ENCODE assay signal across 8 cellular contexts in the genomic region with DNA sequence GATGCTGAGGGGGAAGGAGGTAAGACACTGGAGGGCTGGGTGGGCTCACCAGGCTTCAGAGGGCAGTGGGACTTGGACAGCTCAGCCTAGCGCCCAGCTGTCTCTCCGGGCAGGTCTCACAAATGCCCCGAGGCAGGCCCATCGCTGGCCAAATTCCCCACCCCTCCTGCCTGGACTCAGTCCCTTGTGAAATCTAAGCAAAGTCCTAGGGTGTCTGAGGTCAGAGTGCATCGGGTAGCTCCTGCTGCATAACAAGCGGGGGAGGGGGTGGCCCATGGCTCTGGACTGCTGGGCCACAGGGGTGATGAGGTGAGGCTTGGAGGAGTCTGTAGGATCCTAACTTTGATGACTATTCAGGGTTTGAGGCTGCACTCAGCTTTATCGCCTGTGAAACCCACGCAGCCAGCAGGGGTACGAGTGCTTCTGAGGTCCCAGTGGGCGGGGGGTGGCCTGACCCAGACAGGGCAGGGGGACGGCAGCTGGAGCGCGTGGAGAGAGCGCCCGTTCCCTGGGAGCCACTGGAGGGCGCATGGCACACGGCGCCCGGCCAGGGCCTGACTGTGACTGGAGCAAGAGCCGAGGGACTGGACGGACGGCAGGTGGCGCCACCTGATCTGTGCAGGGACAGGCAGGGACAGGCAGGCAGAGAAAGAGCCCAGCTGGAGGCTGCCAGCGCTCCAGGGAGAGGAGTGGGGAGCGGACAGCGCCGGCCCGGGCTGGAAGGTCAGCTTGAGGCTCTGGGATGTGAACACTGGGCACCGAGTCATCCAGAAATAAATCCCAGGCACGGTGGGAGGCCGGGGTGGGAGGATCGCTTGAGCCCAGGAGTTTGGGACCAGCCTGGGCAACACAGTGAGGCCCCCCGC. TPM values are rescaled to one million over a fixed set of nuclear protein-coding genes. Genes with fewer than 3 reads are reported as not detected.
DNase-seq lines count a peak whose midpoint lies in the region; ATAC-seq lines count a peak whose summit lies in the region.

No MANE protein-coding gene starts in this region.

- no peak overlapping the region for H3K14ac ChIP-seq in mesenchymal stem cell (ENCODE audit: low read length in 2 of 2)

- DNase-seq in DMS 273 (lab: John Stamatoyannopoulos, UW; ENCODE audit: unreplicated experiment) (peak; percentile 99), HUDEP-2 (lab: John Stamatoyannopoulos, UW; ENCODE audit: unreplicated experiment in 76 of 76) (peak in 74 of 76 experiments; percentile 36 to 99 (median 90)), mesenchymal stem cell (peak; percentile 95)
- DNase-seq in NK-92 treated with Interleukin-12 subunit alpha and Interleukin-12 subunit beta, amount 100 ng/mL, for 24 hours (lab: John Stamatoyannopoulos, UW): peak; percentile 76
- DNase-seq in activated CD8-positive, alpha-beta T cell treated with anti-CD3 and anti-CD28 coated beads, Interleukin-2, amount 10 ng/mL, durations not matched to agents 7 days and 5 days: peak; percentile 96
- DNase-seq in effector CD8-positive, alpha-beta T cell (lab: John Stamatoyannopoulos, UW): peak; percentile 85
- DNase-seq in stimulated activated CD8-positive, alpha-beta memory T cell treated with anti-CD3 and anti-CD28 coated beads, Interleukin-15, amount 100 ng/mL, for 48 hours (ENCODE audit: low read depth in 2 of 2): peak; percentile 89 to 90

- 17% methylated on average over 31 of the region's 33 CpGs for WGBS in mesenchymal stem cell

- no peak overlapping the region for H2BK120ac ChIP-seq in mesenchymal stem cell (ENCODE audit: low read depth, low read length)

- H2BK12ac ChIP-seq in mesenchymal stem cell (ENCODE audit: low read length in 2 of 2): no peak overlapping the region

- H3K4me3 ChIP-seq in mesenchymal stem cell (ENCODE audit: insufficient read depth in 1 of 2, low read depth in 1 of 2, low read length in 2 of 2): no peak overlapping the region

- H3K4me2 ChIP-seq in mesenchymal stem cell (ENCODE audit: low read length, poor library complexity, severe bottlenecking): peak overlapping the region; percentile 35

- no peak overlapping the region for H3K4me3 Mint-ChIP-seq in activated CD8-positive, alpha-beta T cell treated with anti-CD3 and anti-CD28 coated beads, Interleukin-2, amount 10 ng/mL, durations not matched to agents 7 days and 5 days

- H3K9ac ChIP-seq in mesenchymal stem cell (ENCODE audit: low read length): peak overlapping the region; percentile 51

- no peak overlapping the region for H2BK15ac ChIP-seq in mesenchymal stem cell (ENCODE audit: low read depth, poor library complexity, severe bottlenecking)

- no peak overlapping the region for H3K23ac ChIP-seq in mesenchymal stem cell (ENCODE audit: low read length in 2 of 2)

- POLR2A ChIA-PET in activated CD8-positive, alpha-beta T cell treated with anti-CD3 and anti-CD28 coated beads, Interleukin-2, amount 10 ng/mL, durations not matched to agents 7 days and 5 days (lab: Charles Lee): interaction anchor here (0.7 to 1.7 kb wide), 3 partner anchors 18 to 72 kb away, joined by 3 to 9 read pairs (median 4); a partner anchor contains a TSS

- no peak overlapping the region for H4K8ac ChIP-seq in mesenchymal stem cell (ENCODE audit: low read length)

- H3K36me3 Mint-ChIP-seq in activated CD8-positive, alpha-beta T cell treated with anti-CD3 and anti-CD28 coated beads, Interleukin-2, amount 10 ng/mL, durations not matched to agents 7 days and 5 days (ENCODE audit: low read depth): no peaks in the 10 kb centered on the region

- H3K27me3 ChIP-seq in mesenchymal stem cell (ENCODE audit: control insufficient read depth in 1 of 2, insufficient read depth in 1 of 2, low read length in 2 of 2): peaks cover 0 to 26% of the 10 kb centered on the region in 2 experiments

- peaks cover 4% of the 10 kb centered on the region for H3K4me1 Mint-ChIP-seq in activated CD8-positive, alpha-beta T cell treated with anti-CD3 and anti-CD28 coated beads, Interleukin-2, amount 10 ng/mL, durations not matched to agents 7 days and 5 days (ENCODE audit: low read depth)

- H3K27ac Mint-ChIP-seq in activated CD8-positive, alpha-beta T cell treated with anti-CD3 and anti-CD28 coated beads, Interleukin-2, amount 10 ng/mL, durations not matched to agents 7 days and 5 days: peak overlapping the region; percentile 57

- no peak overlapping the region for H2BK5ac ChIP-seq in mesenchymal stem cell (ENCODE audit: low read depth, low read length, poor library complexity, severe bottlenecking)

- H3K27me3 Mint-ChIP-seq in activated CD8-positive, alpha-beta T cell treated with anti-CD3 and anti-CD28 coated beads, Interleukin-2, amount 10 ng/mL, durations not matched to agents 7 days and 5 days (ENCODE audit: low read depth): no peaks in the 10 kb centered on the region

- H3K4me1 ChIP-seq in mesenchymal stem cell (ENCODE audit: control insufficient read depth, insufficient read depth, low read depth, low read length): peaks cover 24% of the 10 kb centered on the region

- H3K9me3 ChIP-seq in mesenchymal stem cell (ENCODE audit: control insufficient read depth, low read length): no peaks in the 10 kb centered on the region

- peaks cover 5% of the 10 kb centered on the region for H3K79me1 ChIP-seq in mesenchymal stem cell (replicated peaks; ENCODE audit: low read length, poor library complexity, severe bottlenecking)

- no peaks in the 10 kb centered on the region for H3K9me3 Mint-ChIP-seq in activated CD8-positive, alpha-beta T cell treated with anti-CD3 and anti-CD28 coated beads, Interleukin-2, amount 10 ng/mL, durations not matched to agents 7 days and 5 days (ENCODE audit: insufficient read depth)

- no peak overlapping the region for H2AK5ac ChIP-seq in mesenchymal stem cell (ENCODE audit: low read length, severe bottlenecking)

- peaks cover 0 to 33% of the 10 kb centered on the region in 2 experiments for H3K36me3 ChIP-seq in mesenchymal stem cell (ENCODE audit: control insufficient read depth in 1 of 2, insufficient read depth in 2 of 2, low read depth in 1 of 2, low read length in 2 of 2)

- no peak overlapping the region for H3K27ac ChIP-seq in mesenchymal stem cell (ENCODE audit: low read length, poor library complexity, severe bottlenecking)

- no peak overlapping the region for H3K4ac ChIP-seq in mesenchymal stem cell (ENCODE audit: low read depth in 1 of 2, low read length in 2 of 2)

- no peak overlapping the region for H3K18ac ChIP-seq in mesenchymal stem cell (ENCODE audit: low read depth in 1 of 2, low read length in 2 of 2)

- CTCF ChIA-PET in activated CD8-positive, alpha-beta T cell treated with anti-CD3 and anti-CD28 coated beads, Interleukin-2, amount 10 ng/mL, durations not matched to agents 7 days and 5 days (lab: Charles Lee): interaction anchor here (0.7 to 8.1 kb wide), 54 partner anchors 8 to 200 kb away, joined by 3 to 176 read pairs (median 4); a partner anchor contains a TSS

- no peak overlapping the region for H2AFZ ChIP-seq in mesenchymal stem cell (ENCODE audit: low read depth, low read length)

- ATAC-seq in GM21447 (IDR thresholded peaks at IDR 0.05; ENCODE audit: unreplicated experiment): peak; percentile 78
- peak; percentile 99 for ATAC-seq in activated CD8-positive, alpha-beta T cell treated with anti-CD3 and anti-CD28 coated beads, Interleukin-2, amount 10 ng/mL, durations not matched to agents 7 days and 5 days

- peak overlapping the region; percentile 11 for H4K91ac ChIP-seq in mesenchymal stem cell (ENCODE audit: low read length)

RNA-seq across cellular contexts. Expression of a gene that starts 10.0 kb away (rescaled TPM):
- not detected for total RNA-seq in activated CD8-positive, alpha-beta T cell treated with anti-CD3 and anti-CD28 coated beads, Interleukin-2, amount 10 ng/mL, durations not matched to agents 7 days and 5 days
- polyA plus RNA-seq in mesenchymal stem cell (2013, experiment 1 of 2): not detected
- not detected for polyA plus RNA-seq in mesenchymal stem cell (2013, experiment 2 of 2)

RNA-seq across cellular contexts. Expression of a gene that starts 17.6 kb away (rescaled TPM):
- 10 to 100 TPM; 16.8 to 18.2 TPM for total RNA-seq in activated CD8-positive, alpha-beta T cell treated with anti-CD3 and anti-CD28 coated beads, Interleukin-2, amount 10 ng/mL, durations not matched to agents 7 days and 5 days
- 6.3 TPM for polyA plus RNA-seq in mesenchymal stem cell (2013, experiment 1 of 2)
- 5.9 TPM for polyA plus RNA-seq in mesenchymal stem cell (2013, experiment 2 of 2)

RNA-seq across cellular contexts. Expression of a gene that starts 38.5 kb away (rescaled TPM):
- 10 to 100 TPM; 24.2 to 28.6 TPM for total RNA-seq in activated CD8-positive, alpha-beta T cell treated with anti-CD3 and anti-CD28 coated beads, Interleukin-2, amount 10 ng/mL, durations not matched to agents 7 days and 5 days
- polyA plus RNA-seq in mesenchymal stem cell (2013, experiment 1 of 2): 0.97 TPM
- 0.84 TPM for polyA plus RNA-seq in mesenchymal stem cell (2013, experiment 2 of 2)

RNA-seq across cellular contexts. Expression of a gene that starts 51.4 kb away (rescaled TPM):
- 1 to 10 TPM; 2.7 to 3.1 TPM for total RNA-seq in activated CD8-positive, alpha-beta T cell treated with anti-CD3 and anti-CD28 coated beads, Interleukin-2, amount 10 ng/mL, durations not matched to agents 7 days and 5 days
- polyA plus RNA-seq in mesenchymal stem cell (2013, experiment 1 of 2): 0.36 TPM
- 0.40 TPM for polyA plus RNA-seq in mesenchymal stem cell (2013, experiment 2 of 2)
